1 cellular context compared by ENCODE assay signal in the genomic region with DNA sequence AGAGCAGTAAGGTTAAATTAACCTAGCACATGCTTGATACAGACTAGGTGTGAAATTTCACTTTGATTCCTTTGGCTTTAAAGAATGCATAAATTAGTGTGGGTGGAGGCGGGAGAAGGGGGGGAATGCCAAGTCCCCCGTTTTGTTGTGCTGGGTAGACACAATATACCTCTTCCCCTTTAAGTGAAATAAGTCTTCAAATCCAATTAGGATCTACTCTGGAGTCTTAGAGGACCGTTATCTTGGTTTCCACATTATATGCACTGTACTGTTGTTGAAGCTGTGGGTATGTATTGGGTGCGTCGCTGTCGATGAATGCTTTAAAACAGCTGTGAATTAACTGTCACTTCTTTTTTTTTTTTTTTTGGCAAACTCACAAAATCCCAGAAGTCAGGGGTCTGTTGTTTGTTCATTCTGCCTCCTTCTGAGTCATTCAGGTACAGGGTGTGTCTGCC.
TF ChIP-seq lines count a peak whose summit lies in the region.

No MANE protein-coding gene starts in this region.

TF ChIP-seq in liver, 16 proteins besides CTCF, POLR2A, EP300 and RAD21 (continued from another document):
- TF ChIP-seq, protein P1, sequence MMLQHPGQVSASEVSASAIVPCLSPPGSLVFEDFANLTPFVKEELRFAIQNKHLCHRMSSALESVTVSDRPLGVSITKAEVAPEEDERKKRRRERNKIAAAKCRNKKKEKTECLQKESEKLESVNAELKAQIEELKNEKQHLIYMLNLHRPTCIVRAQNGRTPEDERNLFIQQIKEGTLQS (IDR thresholded peaks at IDR 0.05): no peak
- no peak for TF ChIP-seq HNF4A (conservative IDR thresholded peaks at IDR 0.05)
